In genomic region chr4:55398966-55399365, GRCh38 we compare ENCODE assay signal across 9 cellular contexts. TPM values are rescaled to one million over a fixed set of nuclear protein-coding genes. Genes with fewer than 3 reads are reported as not detected.
DNase-seq lines count a peak whose midpoint lies in the region; ATAC-seq and TF ChIP-seq lines count a peak whose summit lies in the region.
"Had no signal": no experiment of that assay in that cellular context is flagged by ENCODE, and none has a peak within 500 bp of the region (broad histone marks: within the 10 kb centered on the region; RNA-seq: fewer than 3 reads in every experiment).

No MANE protein-coding gene starts in this region.

- TF ChIP-seq EP300 in suprapubic skin (IDR thresholded peaks at IDR 0.05), result no peak

- peaks cover 43% of the 10 kb centered on the region for H3K36me3 Mint-ChIP-seq in activated CD4-positive, alpha-beta T cell treated with anti-CD3 and anti-CD28 coated beads, Interleukin-2, amount 10 ng/mL, durations not matched to agents 7 days and 5 days (ENCODE audit: low read depth)
- peaks cover 43% of the 10 kb centered on the region for H3K36me3 Mint-ChIP-seq in activated B cell treated with CpG ODN at 0.5 μM for 24 hours (ENCODE audit: low read depth)

- intact Hi-C loops in activated B cell treated with CpG ODN at 0.5 μM for 24 hours (cut with micrococcal nuclease), result loop anchor here (1.0 to 5.0 kb wide), 2 partner anchors 10 to 1418 kb away; no protein-coding TSS in a partner anchor

- no peaks in the 10 kb centered on the region for H3K27me3 Mint-ChIP-seq in activated CD4-positive, alpha-beta T cell treated with anti-CD3 and anti-CD28 coated beads, Interleukin-2, amount 10 ng/mL, durations not matched to agents 7 days and 5 days
- no peaks in the 10 kb centered on the region for H3K27me3 Mint-ChIP-seq in activated B cell treated with CpG ODN at 0.5 μM for 24 hours

- H3K4me3 ChIP-seq in iPS-15b (ENCODE audit: low read depth, low read length) (peak overlapping the region; percentile 98), suprapubic skin (peak overlapping the region; percentile 97)

- no peak for TF ChIP-seq CTCF in activated B cell treated with CpG ODN at 0.5 μM for 24 hours (IDR thresholded peaks at IDR 0.05)
- TF ChIP-seq CTCF in suprapubic skin (IDR thresholded peaks at IDR 0.05), result no peak

- DNase-seq in activated CD4-positive, alpha-beta T cell treated with anti-CD3 and anti-CD28 coated beads, Interleukin-2, amount 10 ng/mL, durations not matched to agents 7 days and 5 days, result no peak
- no peak for DNase-seq in activated CD4-positive, alpha-beta T cell treated with anti-CD3 and anti-CD28 coated beads for 48 hours
- DNase-seq in activated B cell treated with CpG ODN at 0.5 μM for 24 hours (no peak), suprapubic skin (ENCODE audit: low spot score in 2 of 2) (no peak), midbrain (lab: John Stamatoyannopoulos, UW) (no peak), AG20443 (ENCODE audit: low spot score) (no peak), OCI-M2 (lab: John Stamatoyannopoulos, UW; ENCODE audit: unreplicated experiment) (no peak)

- no peak for TF ChIP-seq POLR2A in suprapubic skin (IDR thresholded peaks at IDR 0.05)

- H3K4me1 ChIP-seq in iPS-15b (ENCODE audit: control insufficient read depth, insufficient read depth, low read length) (peaks cover 4% of the 10 kb centered on the region), suprapubic skin (peaks cover 35% of the 10 kb centered on the region)

- H3K9me3 Mint-ChIP-seq in activated CD4-positive, alpha-beta T cell treated with anti-CD3 and anti-CD28 coated beads, Interleukin-2, amount 10 ng/mL, durations not matched to agents 7 days and 5 days, result no peaks in the 10 kb centered on the region
- no peaks in the 10 kb centered on the region for H3K9me3 Mint-ChIP-seq in activated B cell treated with CpG ODN at 0.5 μM for 24 hours
- H3K9me3 Mint-ChIP-seq: activated naive CD4-positive, alpha-beta T cell treated with anti-CD3 and anti-CD28 coated beads, Interleukin-2, amount 50 U/mL, for 72 hours had no signal

- H3K36me3 ChIP-seq in iPS-15b (ENCODE audit: control insufficient read depth, insufficient read depth, low read length) (peaks cover 2% of the 10 kb centered on the region), suprapubic skin (peaks cover 5% of the 10 kb centered on the region)

- POLR2A ChIA-PET in activated CD4-positive, alpha-beta T cell treated with anti-CD3 and anti-CD28 coated beads, Interleukin-2, amount 10 ng/mL, durations not matched to agents 7 days and 5 days (lab: Charles Lee), result interaction anchor here (0.7 kb wide), 1 partner anchor 549 kb away, joined by 3 read pairs; no protein-coding TSS in a partner anchor
- POLR2A ChIA-PET in activated B cell treated with CpG ODN at 0.5 μM for 24 hours (lab: Charles Lee), result interaction anchor here (0.8 to 1.3 kb wide), 3 partner anchors 18 to 53 kb away, joined by 4 to 8 read pairs (median 7); partner anchors contain the start of gene SRD5A3

- CTCF ChIA-PET in activated CD4-positive, alpha-beta T cell treated with anti-CD3 and anti-CD28 coated beads, Interleukin-2, amount 10 ng/mL, durations not matched to agents 7 days and 5 days (lab: Charles Lee), result interaction anchor here (1.3 to 1.7 kb wide), 3 partner anchors 15 to 550 kb away, joined by 3 to 4 read pairs (median 3); partner anchors contain the start of gene CEP135
- CTCF ChIA-PET in activated B cell treated with CpG ODN at 0.5 μM for 24 hours (lab: Charles Lee), result interaction anchor here (1.0 to 2.2 kb wide), 2 partner anchors 53 to 470 kb away, joined by 3 to 7 read pairs; partner anchors contain the start of gene SRD5A3

- WGBS in suprapubic skin, result 42% methylated on average over 3 of the region's 3 CpGs

- H3K9ac ChIP-seq in iPS-15b (ENCODE audit: low read depth, low read length), result no peak overlapping the region

- peak overlapping the region; percentile 73 for H3K27ac Mint-ChIP-seq in activated CD4-positive, alpha-beta T cell treated with anti-CD3 and anti-CD28 coated beads, Interleukin-2, amount 10 ng/mL, durations not matched to agents 7 days and 5 days
- H3K27ac Mint-ChIP-seq in activated B cell treated with CpG ODN at 0.5 μM for 24 hours, result peak overlapping the region; percentile 37

- no peak overlapping the region for H3K27ac ChIP-seq in suprapubic skin

- no peaks in the 10 kb centered on the region for H3K27me3 ChIP-seq in iPS-15b (ENCODE audit: control insufficient read depth, insufficient read depth, low read length)
- no peaks in the 10 kb centered on the region for H3K27me3 ChIP-seq in suprapubic skin

- peak overlapping the region; percentile 84 for H3K4me3 Mint-ChIP-seq in activated CD4-positive, alpha-beta T cell treated with anti-CD3 and anti-CD28 coated beads, Interleukin-2, amount 10 ng/mL, durations not matched to agents 7 days and 5 days
- H3K4me3 Mint-ChIP-seq in activated B cell treated with CpG ODN at 0.5 μM for 24 hours, result peak overlapping the region; percentile 82

- ATAC-seq in activated B cell treated with CpG ODN at 0.5 μM for 24 hours (ENCODE audit: low read depth), result no peak
- ATAC-seq: activated naive CD4-positive, alpha-beta T cell treated with anti-CD3 and anti-CD28 coated beads, Interleukin-2, amount 50 U/mL, for 72 hours had no signal

- H3K9me3 ChIP-seq in iPS-15b (ENCODE audit: control insufficient read depth, insufficient read depth, low read length) (no peaks in the 10 kb centered on the region), suprapubic skin (no peaks in the 10 kb centered on the region)

- peaks cover 56% of the 10 kb centered on the region for H3K4me1 Mint-ChIP-seq in activated CD4-positive, alpha-beta T cell treated with anti-CD3 and anti-CD28 coated beads, Interleukin-2, amount 10 ng/mL, durations not matched to agents 7 days and 5 days
- H3K4me1 Mint-ChIP-seq in activated B cell treated with CpG ODN at 0.5 μM for 24 hours, result peaks cover 56% of the 10 kb centered on the region

RNA-seq across cellular contexts. Expression of gene TMEM165, which starts 3.2 kb away (rescaled TPM):
- total RNA-seq in activated CD4-positive, alpha-beta T cell treated with anti-CD3 and anti-CD28 coated beads, Interleukin-2, amount 10 ng/mL, durations not matched to agents 7 days and 5 days, result 10 to 100 TPM; 61.8 to 61.9 TPM
- total RNA-seq in activated B cell treated with CpG ODN at 0.5 μM for 24 hours (80.3 and 90.2 TPM in 2 replicates), suprapubic skin (100 to 1,000 TPM in 2 of 4 donors, 10 to 100 TPM in 2; 82.5 to 129 (median 98.3) TPM)

RNA-seq across cellular contexts. Expression of gene SRD5A3, which starts 52.9 kb away (rescaled TPM):
- 10 to 100 TPM in 1 of 2 experiments, 1 to 10 TPM in 1; 8.3 to 10.3 TPM for total RNA-seq in activated CD4-positive, alpha-beta T cell treated with anti-CD3 and anti-CD28 coated beads, Interleukin-2, amount 10 ng/mL, durations not matched to agents 7 days and 5 days
- total RNA-seq in activated B cell treated with CpG ODN at 0.5 μM for 24 hours, result 4.5 and 5.7 TPM in 2 replicates
- 10 to 100 TPM in 3 of 4 donors, 1 to 10 TPM in 1; 9.3 to 24.8 (median 17.1) TPM for total RNA-seq in suprapubic skin
